17 cellular contexts compared by ENCODE assay signal in the genomic region with DNA sequence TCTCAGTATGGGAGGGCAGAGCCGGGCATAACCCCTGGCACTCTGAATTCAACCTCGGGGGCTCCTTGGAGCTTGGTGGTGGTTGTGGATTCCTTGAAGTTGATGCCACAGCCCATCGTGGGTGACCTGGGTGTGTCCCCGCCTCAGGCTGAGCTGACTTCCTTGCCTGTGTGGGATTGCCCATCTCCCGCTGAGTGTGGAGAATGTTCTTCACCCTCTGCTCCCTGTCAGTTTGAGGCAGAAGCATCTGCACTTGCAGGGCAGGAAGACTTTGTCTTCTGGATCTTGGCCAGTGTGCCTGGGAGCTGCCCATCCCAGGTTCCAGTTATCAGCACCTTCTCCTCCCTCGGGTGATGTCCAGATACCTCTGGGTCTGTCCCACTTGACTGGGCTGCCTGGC. TPM values are rescaled to one million over a fixed set of nuclear protein-coding genes. Genes with fewer than 3 reads are reported as not detected.
DNase-seq lines count a peak whose midpoint lies in the region; ATAC-seq, FAIRE-seq and TF ChIP-seq lines count a peak whose summit lies in the region.
"Had no signal": no experiment of that assay in that cellular context is flagged by ENCODE, and none has a peak within 500 bp of the region (broad histone marks: within the 10 kb centered on the region; RNA-seq: fewer than 3 reads in every experiment).

No MANE protein-coding gene starts in this region.

- no peak overlapping the region for H3K4me2 ChIP-seq in DND-41 (ENCODE audit: insufficient read depth, low read length)

- no peaks in the 10 kb centered on the region for H3K9me3 Mint-ChIP-seq in effector memory CD8-positive, alpha-beta T cell
- no peaks in the 10 kb centered on the region for H3K9me3 Mint-ChIP-seq in stimulated activated effector memory CD8-positive, alpha-beta T cell treated with anti-CD3 and anti-CD28 coated beads, Interleukin-12 subunit alpha, Interleukin-12 subunit beta, amount 100 ng/mL, for 72 hours
- H3K9me3 Mint-ChIP-seq: CD8-positive, alpha-beta memory T cell; immature natural killer cell had no signal

- ATAC-seq in DND-41 (ENCODE audit: insufficient read depth, low read depth) (peak; percentile 56), HG02938 (IDR thresholded peaks at IDR 0.05; ENCODE audit: unreplicated experiment) (no peak)
- no peak for ATAC-seq in effector memory CD8-positive, alpha-beta T cell (replicated peaks)
- peak; percentile 24 for ATAC-seq in stimulated activated effector memory CD8-positive, alpha-beta T cell treated with anti-CD3 and anti-CD28 coated beads, Interleukin-12 subunit alpha, Interleukin-12 subunit beta, amount 100 ng/mL, for 72 hours
- ATAC-seq: GM12878, mucosa of descending colon had no signal

- H3K4me3 ChIP-seq in DND-41 (ENCODE audit: low read depth in 1 of 2, low read length in 2 of 2), result no peak overlapping the region
- H3K4me3 ChIP-seq: cardiac muscle cell, GM12878, mucosa of descending colon, testis had no signal

- H3K9ac ChIP-seq in DND-41 (ENCODE audit: low read depth, low read length), result no peak overlapping the region

- peaks cover 26% of the 10 kb centered on the region for H3K79me2 ChIP-seq in DND-41 (ENCODE audit: insufficient read depth, low read length)

- TF ChIP-seq CTCF in DND-41 (IDR thresholded peaks at IDR 0.05; ENCODE audit: borderline replicate concordance, extremely low read depth, low read length, poor library complexity, severe bottlenecking), result no peak

- H3K4me3 Mint-ChIP-seq in effector memory CD8-positive, alpha-beta T cell, result no peak overlapping the region
- no peak overlapping the region for H3K4me3 Mint-ChIP-seq in stimulated activated effector memory CD8-positive, alpha-beta T cell treated with anti-CD3 and anti-CD28 coated beads, Interleukin-12 subunit alpha, Interleukin-12 subunit beta, amount 100 ng/mL, for 72 hours
- H3K4me3 Mint-ChIP-seq: immature natural killer cell had no signal

- H4K20me1 ChIP-seq in DND-41 (ENCODE audit: insufficient read depth, low read length), result peaks cover 61% of the 10 kb centered on the region

- no peaks in the 10 kb centered on the region for H3K9me3 ChIP-seq in DND-41 (ENCODE audit: insufficient read depth, low read length, severe bottlenecking)
- H3K9me3 ChIP-seq: mucosa of descending colon, testis had no signal

- peaks cover 82% of the 10 kb centered on the region for H3K36me3 ChIP-seq in DND-41 (ENCODE audit: insufficient read depth, low read length)
- H3K36me3 ChIP-seq: cardiac muscle cell had no signal

- H2AFZ ChIP-seq in DND-41 (ENCODE audit: low read depth, low read length), result no peak overlapping the region

- no peaks in the 10 kb centered on the region for H3K27me3 ChIP-seq in DND-41 (ENCODE audit: insufficient read depth, low read length, poor library complexity)
- H3K27me3 ChIP-seq: cardiac muscle cell, testis had no signal

- peaks cover 16 to 18% of the 10 kb centered on the region in 2 donors for H3K4me1 Mint-ChIP-seq in effector memory CD8-positive, alpha-beta T cell (ENCODE audit: low read depth in 2 of 2)
- H3K4me1 Mint-ChIP-seq in stimulated activated effector memory CD8-positive, alpha-beta T cell treated with anti-CD3 and anti-CD28 coated beads, Interleukin-12 subunit alpha, Interleukin-12 subunit beta, amount 100 ng/mL, for 72 hours, result peaks cover 48% of the 10 kb centered on the region
- H3K4me1 Mint-ChIP-seq: immature natural killer cell had no signal

- FAIRE-seq in GM19239 (lab: Jason Lieb, UNC), result no peak
- FAIRE-seq: GM12878 had no signal

- peak overlapping the region; percentile 65 to 67 for H3K27ac Mint-ChIP-seq in effector memory CD8-positive, alpha-beta T cell
- H3K27ac Mint-ChIP-seq in stimulated activated effector memory CD8-positive, alpha-beta T cell treated with anti-CD3 and anti-CD28 coated beads, Interleukin-12 subunit alpha, Interleukin-12 subunit beta, amount 100 ng/mL, for 72 hours, result peak overlapping the region; percentile 79
- H3K27ac Mint-ChIP-seq: immature natural killer cell had no signal

- H3K36me3 Mint-ChIP-seq in effector memory CD8-positive, alpha-beta T cell (ENCODE audit: insufficient read depth), result peaks cover 26% of the 10 kb centered on the region
- peaks cover 99% of the 10 kb centered on the region for H3K36me3 Mint-ChIP-seq in stimulated activated effector memory CD8-positive, alpha-beta T cell treated with anti-CD3 and anti-CD28 coated beads, Interleukin-12 subunit alpha, Interleukin-12 subunit beta, amount 100 ng/mL, for 72 hours
- H3K36me3 Mint-ChIP-seq: immature natural killer cell had no signal

- 0 out of 2 replicates have a peak, but pooled peaks cover 3% of the 10 kb centered on the region for H3K4me1 ChIP-seq in DND-41 (ENCODE audit: insufficient read depth, low read length)

- DNase-seq in DND-41 (peak; percentile 14), RPMI7951 (ENCODE audit: low read depth) (peak; percentile 64), epidermal melanocyte (ENCODE audit: insufficient read length, low spot score) (no peak), GM19239 (ENCODE audit: insufficient read length, low spot score) (no peak)
- no peak for DNase-seq in effector memory CD8-positive, alpha-beta T cell
- no peak for DNase-seq in stimulated activated effector memory CD8-positive, alpha-beta T cell treated with anti-CD3 and anti-CD28 coated beads, Interleukin-12 subunit alpha, Interleukin-12 subunit beta, amount 100 ng/mL, for 72 hours (ENCODE audit: low spot score in 2 of 2)
- DNase-seq: activated CD4-positive, alpha-beta T cell treated with anti-CD3 and anti-CD28 coated beads for 4 hours; activated gamma-delta T cell treated with Interleukin-2 at 50 U/mL for 16 hours; CD8-positive, alpha-beta memory T cell; immature natural killer cell; mucosa of descending colon; NCI-H1694 treated with DMSO at 0.1 percent for 48 hours; NCI-H526 treated with DMSO at 0.1 percent for 48 hours; testis had no signal

- no peaks in the 10 kb centered on the region for H3K27me3 Mint-ChIP-seq in effector memory CD8-positive, alpha-beta T cell
- H3K27me3 Mint-ChIP-seq: CD8-positive, alpha-beta memory T cell had no signal

- H3K27ac ChIP-seq in DND-41 (ENCODE audit: low read length), result peak overlapping the region; percentile 56
- H3K27ac ChIP-seq: cardiac muscle cell, testis had no signal

RNA-seq across cellular contexts. Expression of gene CD82, which starts 25.3 kb away (rescaled TPM):
- total RNA-seq in RPMI7951 (2014; rRNA removed; shearing (Covaris generic)), result 83.6 and 92.1 TPM in 2 replicates

Comparison
In these comparisons a context has a peak if more than half of its experiments do, and no peak if none do; other contexts are left out.
1. ATAC-seq: peak in DND-41 (single experiment) and stimulated activated effector memory CD8-positive, alpha-beta T cell treated with anti-CD3 and anti-CD28 coated beads, Interleukin-12 subunit alpha, Interleukin-12 subunit beta, amount 100 ng/mL, for 72 hours (single experiment); none in effector memory CD8-positive, alpha-beta T cell (single experiment) and HG02938 (single experiment).
2. DNase-seq: peak in DND-41 (single experiment) and RPMI7951 (single experiment); none in effector memory CD8-positive, alpha-beta T cell (0 of 3), stimulated activated effector memory CD8-positive, alpha-beta T cell treated with anti-CD3 and anti-CD28 coated beads, Interleukin-12 subunit alpha, Interleukin-12 subunit beta, amount 100 ng/mL, for 72 hours (0 of 2), epidermal melanocyte (single experiment) and GM19239 (single experiment).